8 cellular contexts compared by ENCODE assay signal in genomic region chr13:25114220-25114619, GRCh38. TPM values are rescaled to one million over a fixed set of nuclear protein-coding genes. Genes with fewer than 3 reads are reported as not detected.
DNase-seq lines count a peak whose midpoint lies in the region; ATAC-seq, FAIRE-seq and TF ChIP-seq lines count a peak whose summit lies in the region.

No MANE protein-coding gene starts in this region.

- peak; percentile 52 to 90 (median 84) for TF ChIP-seq CTCF in right lobe of liver (IDR thresholded peaks at IDR 0.05)

- DNase-seq in GM12891 (ENCODE audit: insufficient read length, low spot score), result peak; percentile 43
- peak; percentile 33 for DNase-seq in NCI-H510A treated with DMSO at 0.1 percent for 48 hours (lab: John Stamatoyannopoulos, UW)
- DNase-seq in activated CD4-positive, alpha-beta T cell treated with anti-CD3 and anti-CD28 coated beads for 48 hours, result peak; percentile 78
- DNase-seq in dermis blood vessel endothelial cell, result peak; percentile 79
- DNase-seq in right lobe of liver, result peak; percentile 45 to 70 (median 67)
- DNase-seq in stimulated activated CD8-positive, alpha-beta memory T cell treated with anti-CD3 and anti-CD28 coated beads, Interleukin-12 subunit alpha, Interleukin-12 subunit beta, amount 100 ng/mL, for 4 hours (ENCODE audit: low read depth), result peak; percentile 4

- no peaks in the 10 kb centered on the region for H3K9me3 ChIP-seq in right lobe of liver

- H3K27me3 ChIP-seq in right lobe of liver, result no peaks in the 10 kb centered on the region

- intact Hi-C loops in right lobe of liver (cut with DNase I), result no loop called here

- 24% methylated on average over 3 of the region's 3 CpGs for whole genome bisulfite sequencing in right lobe of liver (ENCODE audit: insufficient coverage, low coverage, low lambda C conversion rate, missing lambda C conversion rate)

- TF ChIP-seq POLR2A in GM12891 (IDR thresholded peaks at IDR 0.05; ENCODE audit: low read depth, low read length) (no peak), right lobe of liver (IDR thresholded peaks at IDR 0.05) (no peak)

- FAIRE-seq in A204.1 (lab: Jason Lieb, UNC) (peak; percentile 89), GM12891 (lab: Jason Lieb, UNC) (peak; percentile 76)

- peak; percentile 72 for ATAC-seq in HG03196 (IDR thresholded peaks at IDR 0.05; ENCODE audit: unreplicated experiment)
- ATAC-seq in right lobe of liver, result peak; percentile 94 to 98 (median 97)

- no peaks in the 10 kb centered on the region for H3K4me1 ChIP-seq in right lobe of liver

- H3K4me3 ChIP-seq in right lobe of liver, result no peak overlapping the region

- H3K36me3 ChIP-seq in right lobe of liver, result no peaks in the 10 kb centered on the region

- no peak overlapping the region for H3K27ac ChIP-seq in right lobe of liver

TF ChIP-seq in GM12891, 5 proteins besides CTCF, POLR2A, EP300 and RAD21:
- TF ChIP-seq POLR2AphosphoS5 (IDR thresholded peaks at IDR 0.05; ENCODE audit: low read depth, low read length) (no peak), PAX5 (IDR thresholded peaks at IDR 0.05; ENCODE audit: insufficient read depth, low read length, severe bottlenecking) (no peak), SPI1 (IDR thresholded peaks at IDR 0.05; ENCODE audit: low read depth, low read length) (no peak), POU2F2 (IDR thresholded peaks at IDR 0.05; ENCODE audit: low read depth, low read length) (0 out of 2 replicates have a peak, but pooled peaks have one; percentile 26), TAF1 (IDR thresholded peaks at IDR 0.05; ENCODE audit: low read depth, low read length) (no peak)

RNA-seq across cellular contexts. Expression of gene PABPC3, which starts 18.3 kb away (rescaled TPM):
- 0.55 TPM for polyA plus RNA-seq in GM12891 (2012; ENCODE audit: low read depth, missing spikeins)
- total RNA-seq in dermis blood vessel endothelial cell (under 0.01 and 0.14 TPM in 2 replicates), right lobe of liver (under 1 TPM in 2 of 6 experiments, not detected in 4; 0.11 to 0.20 TPM)

RNA-seq across cellular contexts. Expression of gene AMER2, which starts 57.9 kb away (rescaled TPM):
- polyA plus RNA-seq in GM12891 (2012; ENCODE audit: low read depth, missing spikeins), result 0.01 TPM
- total RNA-seq in dermis blood vessel endothelial cell (not detected in 2 replicates), right lobe of liver (not detected)

Comparison
In these comparisons a context has a peak if more than half of its experiments do, and no peak if none do; other contexts are left out.
1. DNase-seq: peak in every context shown above with its lines; median percentile 79 in dermis blood vessel endothelial cell; 78 in activated CD4-positive, alpha-beta T cell treated with anti-CD3 and anti-CD28 coated beads for 48 hours; 67 in right lobe of liver; 43 in GM12891; 33 in NCI-H510A treated with DMSO at 0.1 percent for 48 hours; 4 in stimulated activated CD8-positive, alpha-beta memory T cell treated with anti-CD3 and anti-CD28 coated beads, Interleukin-12 subunit alpha, Interleukin-12 subunit beta, amount 100 ng/mL, for 4 hours.